29 cellular contexts compared by ENCODE assay signal in genomic region chr17:32361270-32361669, GRCh38.
"Had no signal": no experiment of that assay in that cellular context is flagged by ENCODE, and none has a peak within 500 bp of the region (broad histone marks: within the 10 kb centered on the region; RNA-seq: fewer than 3 reads in every experiment).

No MANE protein-coding gene starts in this region.

- H3K4me3 Mint-ChIP-seq: activated T-helper 1 cell treated with anti-CD3 and anti-CD28 coated beads, Interleukin-12 subunit alpha, Interleukin-12 subunit beta, Interleukin-2, Interleukin-4 antibody, amounts not matched to agents 30 ng/mL and 10 ng/mL and 1 ng/mL, durations not matched to agents 14 hours and 24 hours and 36 hours; brain; memory B cell; neural crest cell; stimulated activated memory B cell treated with anti-CD40 and anti-IgM and Interleukin-4, amounts not matched to agents 10 μg/mL and 1 μg/mL and 100 μg/mL, for 72 hours; T-cell; type B pancreatic cell had no signal

- H3K9me3 Mint-ChIP-seq: activated T-helper 1 cell treated with anti-CD3 and anti-CD28 coated beads, Interleukin-12 subunit alpha, Interleukin-12 subunit beta, Interleukin-2, Interleukin-4 antibody, amounts not matched to agents 30 ng/mL and 10 ng/mL and 1 ng/mL, durations not matched to agents 14 hours and 24 hours and 36 hours; brain; memory B cell; neural crest cell; stimulated activated memory B cell treated with anti-CD40 and anti-IgM and Interleukin-4, amounts not matched to agents 10 μg/mL and 1 μg/mL and 100 μg/mL, for 72 hours; T-cell; type B pancreatic cell had no signal

- H3K27ac Mint-ChIP-seq: memory B cell; stimulated activated memory B cell treated with anti-CD40 and anti-IgM and Interleukin-4, amounts not matched to agents 10 μg/mL and 1 μg/mL and 100 μg/mL, for 72 hours; T-cell; type B pancreatic cell had no signal

- H3K9me3 ChIP-seq: esophagus squamous epithelium, gastroesophageal sphincter, mucosa of descending colon, testis, vagina had no signal

- H3K27me3 ChIP-seq: esophagus squamous epithelium, gastroesophageal sphincter, testis, vagina had no signal

- H3K27ac ChIP-seq: esophagus squamous epithelium, gastroesophageal sphincter, testis, vagina, WERI-Rb-1 had no signal

- H3K4me1 ChIP-seq: testis had no signal

- H3K27me3 Mint-ChIP-seq: memory B cell; stimulated activated memory B cell treated with anti-CD40 and anti-IgM and Interleukin-4, amounts not matched to agents 10 μg/mL and 1 μg/mL and 100 μg/mL, for 72 hours; T-cell; type B pancreatic cell had no signal

- DNase-seq: activated CD4-positive, alpha-beta T cell treated with anti-CD3 and anti-CD28 coated beads, Interleukin-2, amount 50 U/mL, for 1 hour; activated CD4-positive, CD25-positive, alpha-beta regulatory T cell treated with anti-CD3 and anti-CD28 coated beads, Interleukin-2, amount 50 U/mL, for 72 hours; activated CD8-positive, alpha-beta memory T cell treated with anti-CD3 and anti-CD28 coated beads, Interleukin-2, amount 50 U/mL, for 48 hours; activated gamma-delta T cell; activated naive CD4-positive, alpha-beta T cell treated with anti-CD3 and anti-CD28 coated beads, Interleukin-2, amount 50 U/mL, for 16 hours; aorta; dermis blood vessel endothelial cell; effector CD8-positive, alpha-beta T cell; esophagus squamous epithelium; head of caudate nucleus; left cardiac atrium; mucosa of descending colon; occipital lobe; posterior cingulate gyrus; small intestine; stimulated activated CD4-positive, alpha-beta T cell treated with anti-CD3 and anti-CD28 coated beads, Interleukin-2, amount 100 ng/mL, for 24 hours; T-cell; testis; WERI-Rb-1 had no signal

- H3K4me3 ChIP-seq: esophagus squamous epithelium, gastroesophageal sphincter, mucosa of descending colon, testis, vagina had no signal

- FAIRE-seq: islet of Langerhans, small intestine had no signal

- ATAC-seq: gastroesophageal sphincter; left cardiac atrium; mucosa of descending colon; sciatic nerve; stimulated activated memory B cell treated with anti-CD40 and anti-IgM and Interleukin-4, amounts not matched to agents 10 μg/mL and 1 μg/mL and 100 μg/mL, for 72 hours; T-cell had no signal
